22 cellular contexts compared by ENCODE assay signal in the genomic region with DNA sequence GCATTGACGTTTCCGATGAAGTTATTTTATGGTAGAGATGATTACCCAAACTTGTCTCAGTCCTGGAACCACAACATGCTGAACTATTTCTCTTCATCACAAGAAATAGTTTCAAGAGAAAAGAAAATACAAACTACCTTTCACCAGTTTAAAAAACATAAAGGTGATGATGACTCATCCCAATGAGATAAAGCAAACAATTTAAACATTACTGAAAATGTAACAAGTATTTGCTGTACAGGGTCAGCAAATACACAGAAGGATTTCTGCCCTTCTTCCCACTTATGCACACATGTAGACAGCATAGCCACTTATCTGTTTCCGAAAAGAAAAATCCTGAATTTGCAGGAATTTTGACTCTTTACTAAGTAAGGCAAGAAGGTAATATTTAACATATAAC.
"Had no signal": no experiment of that assay in that cellular context is flagged by ENCODE, and none has a peak within 500 bp of the region (broad histone marks: within the 10 kb centered on the region; RNA-seq: fewer than 3 reads in every experiment).

No MANE protein-coding gene starts in this region.

- H3K4me1 ChIP-seq: breast epithelium, colonic mucosa had no signal

- DNase-seq: activated CD4-positive, alpha-beta T cell treated with anti-CD3 and anti-CD28 coated beads for 1 hour; activated CD4-positive, alpha-beta T cell treated with anti-CD3 and anti-CD28 coated beads, Interleukin-2, amount 50 U/mL, for 1 hour; activated CD8-positive, alpha-beta memory T cell treated with anti-CD3 and anti-CD28 coated beads, Interleukin-2, amount 50 U/mL, for 48 hours; activated naive CD4-positive, alpha-beta T cell treated with Interleukin-2 at 50 U/mL for 16 hours; activated naive CD8-positive, alpha-beta T cell treated with anti-CD3 and anti-CD28 coated beads for 36 hours; activated T-cell treated with anti-CD3 and anti-CD28 coated beads, Interleukin-2, amount 50 U/mL, for 4 hours; colonic mucosa; hypothalamus; left ventricle myocardium superior; mammary epithelial cell; pancreas; right cardiac atrium; stimulated activated CD4-positive, alpha-beta T cell treated with anti-CD3 and anti-CD28 coated beads, Interleukin-1b, Interleukin-23, amount 100 ng/mL, for 48 hours; substantia nigra; T-helper 1 cell; tibial artery had no signal

- H3K9me3 ChIP-seq: breast epithelium, colonic mucosa, pancreas, tibial artery had no signal

- H3K4me3 Mint-ChIP-seq: activated naive CD8-positive, alpha-beta T cell treated with anti-CD3 and anti-CD28 coated beads for 36 hours; activated T-cell treated with anti-CD3 and anti-CD28 coated beads, Interleukin-2, amount 50 U/mL, for 4 hours; natural killer cell treated with Interleukin-12 subunit alpha and Interleukin-12 subunit beta and Interleukin-15 and Interleukin-18, amount 100 ng/mL, for 72 hours; stimulated activated naive CD8-positive, alpha-beta T cell treated with anti-CD3 and anti-CD28 coated beads, Interleukin-15, Interleukin-2, amounts not matched to agents 100 ng/mL and 50 ng/mL, for 24 hours had no signal

- H3K4me1 Mint-ChIP-seq: activated naive CD8-positive, alpha-beta T cell treated with anti-CD3 and anti-CD28 coated beads for 36 hours had no signal

- FAIRE-seq: pancreas, TTC549 had no signal

- H3K27me3 Mint-ChIP-seq: activated naive CD8-positive, alpha-beta T cell treated with anti-CD3 and anti-CD28 coated beads for 36 hours had no signal

- H3K27me3 ChIP-seq: breast epithelium, colonic mucosa, pancreas, tibial artery had no signal

- H3K9me3 Mint-ChIP-seq: activated naive CD8-positive, alpha-beta T cell treated with anti-CD3 and anti-CD28 coated beads for 36 hours; activated T-cell treated with anti-CD3 and anti-CD28 coated beads, Interleukin-2, amount 50 U/mL, for 4 hours; activated T-helper 2 cell treated with anti-CD3 and anti-CD28 coated beads, Interferon-gamma antibody, Interleukin-2, Interleukin-4, amounts not matched to agents 10 μg/mL and 5 μg/mL and 100 μg/mL, durations not matched to agents 14 hours and 24 hours and 36 hours; natural killer cell treated with Interleukin-12 subunit alpha and Interleukin-12 subunit beta and Interleukin-15 and Interleukin-18, amount 100 ng/mL, for 72 hours; stimulated activated naive CD8-positive, alpha-beta T cell treated with anti-CD3 and anti-CD28 coated beads, Interleukin-15, Interleukin-2, amounts not matched to agents 100 ng/mL and 50 ng/mL, for 24 hours had no signal

- H3K4me3 ChIP-seq: breast epithelium, colonic mucosa, pancreas, skin epidermis, tibial artery had no signal

- H3K36me3 Mint-ChIP-seq: activated naive CD8-positive, alpha-beta T cell treated with anti-CD3 and anti-CD28 coated beads for 36 hours; natural killer cell treated with Interleukin-12 subunit alpha and Interleukin-12 subunit beta and Interleukin-15 and Interleukin-18, amount 100 ng/mL, for 72 hours had no signal

- H3K27ac Mint-ChIP-seq: activated naive CD8-positive, alpha-beta T cell treated with anti-CD3 and anti-CD28 coated beads for 36 hours; activated T-helper 2 cell treated with anti-CD3 and anti-CD28 coated beads, Interferon-gamma antibody, Interleukin-2, Interleukin-4, amounts not matched to agents 10 μg/mL and 5 μg/mL and 100 μg/mL, durations not matched to agents 14 hours and 24 hours and 36 hours; natural killer cell treated with Interleukin-12 subunit alpha and Interleukin-12 subunit beta and Interleukin-15 and Interleukin-18, amount 100 ng/mL, for 72 hours; stimulated activated naive CD8-positive, alpha-beta T cell treated with anti-CD3 and anti-CD28 coated beads, Interleukin-15, Interleukin-2, amounts not matched to agents 100 ng/mL and 50 ng/mL, for 24 hours had no signal

- ATAC-seq: activated T-cell treated with anti-CD3 and anti-CD28 coated beads, Interleukin-2, amount 50 U/mL, for 4 hours; natural killer cell treated with Interleukin-12 subunit alpha and Interleukin-12 subunit beta and Interleukin-15 and Interleukin-18, amount 100 ng/mL, for 72 hours; pancreas; right cardiac atrium had no signal

- H3K27ac ChIP-seq: breast epithelium, colonic mucosa, pancreas, skin epidermis, tibial artery had no signal

- H3K36me3 ChIP-seq: breast epithelium, colonic mucosa, pancreas had no signal
